In the genomic region with DNA sequence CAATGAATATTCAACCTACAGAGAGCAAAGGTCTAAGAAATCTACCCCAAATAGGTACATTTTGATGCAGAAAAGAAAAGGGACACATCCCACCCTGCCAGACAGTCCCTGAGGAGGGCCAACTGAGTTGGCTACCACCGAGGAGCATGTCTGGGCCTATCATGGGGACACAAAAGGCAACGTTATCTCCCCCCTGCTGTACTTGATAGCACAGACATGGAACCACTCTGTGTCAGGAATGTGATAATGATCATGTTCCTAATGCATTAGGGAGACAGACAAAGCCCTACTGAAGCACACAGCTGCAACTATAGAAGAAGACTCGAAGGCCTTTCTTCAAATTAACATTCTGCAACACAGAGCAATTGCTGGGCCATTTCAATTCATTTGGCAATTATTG, we compare ENCODE assay signal across 19 cellular contexts.
"Had no signal": no experiment of that assay in that cellular context is flagged by ENCODE, and none has a peak within 500 bp of the region (broad histone marks: within the 10 kb centered on the region; RNA-seq: fewer than 3 reads in every experiment).

No MANE protein-coding gene starts in this region.

- DNase-seq: activated CD4-positive, alpha-beta memory T cell treated with anti-CD3 and anti-CD28 coated beads, Interleukin-2, amount 10 ng/mL, durations not matched to agents 7 days and 5 days; activated CD4-positive, alpha-beta T cell treated with anti-CD3 and anti-CD28 coated beads for 1 hour; activated gamma-delta T cell treated with Interleukin-2 at 50 U/mL for 16 hours; activated naive CD8-positive, alpha-beta T cell treated with anti-CD3 and anti-CD28 coated beads, Interleukin-2, amount 10 ng/mL, durations not matched to agents 7 days and 5 days; activated T-cell treated with anti-CD3 and anti-CD28 coated beads, Interleukin-2, amount 50 U/mL, for 48 hours; aorta; heart left ventricle; left lung; ovary; stimulated activated CD4-positive, alpha-beta T cell treated with anti-CD3 and anti-CD28 coated beads, Interleukin-15, amount 100 ng/mL, for 24 hours; stimulated activated CD4-positive, alpha-beta T cell treated with anti-CD3 and anti-CD28 coated beads, Interleukin-4, amount 100 ng/mL, for 24 hours; T-helper 9 cell; testis had no signal

- H3K27me3 ChIP-seq: foreskin keratinocyte, heart left ventricle, left lung, ovary, testis had no signal

- FAIRE-seq: islet of Langerhans, urothelium cell line had no signal

- H3K36me3 Mint-ChIP-seq: activated naive CD8-positive, alpha-beta T cell treated with anti-CD3 and anti-CD28 coated beads, Interleukin-2, amount 10 ng/mL, durations not matched to agents 7 days and 5 days; memory B cell had no signal

- H3K9me3 ChIP-seq: heart left ventricle, left lung, ovary, testis had no signal

- H3K4me3 Mint-ChIP-seq: activated CD4-positive, alpha-beta memory T cell treated with anti-CD3 and anti-CD28 coated beads, Interleukin-2, amount 10 ng/mL, durations not matched to agents 7 days and 5 days; activated naive CD8-positive, alpha-beta T cell treated with anti-CD3 and anti-CD28 coated beads, Interleukin-2, amount 10 ng/mL, durations not matched to agents 7 days and 5 days; memory B cell; nephron; stimulated activated naive CD8-positive, alpha-beta T cell treated with anti-CD3 and anti-CD28 coated beads, Interleukin-15, Interleukin-2, amounts not matched to agents 100 ng/mL and 50 ng/mL, for 24 hours had no signal

- H3K27ac ChIP-seq: foreskin keratinocyte, heart left ventricle, left lung, ovary, testis had no signal

- ATAC-seq: foreskin keratinocyte, heart left ventricle, left lung had no signal

- H3K4me1 Mint-ChIP-seq: activated CD4-positive, alpha-beta memory T cell treated with anti-CD3 and anti-CD28 coated beads, Interleukin-2, amount 10 ng/mL, durations not matched to agents 7 days and 5 days; activated naive CD8-positive, alpha-beta T cell treated with anti-CD3 and anti-CD28 coated beads, Interleukin-2, amount 10 ng/mL, durations not matched to agents 7 days and 5 days; memory B cell had no signal

- H3K4me3 ChIP-seq: heart left ventricle, left lung, ovary, testis had no signal

- H3K36me3 ChIP-seq: heart left ventricle, left lung, ovary had no signal

- H3K4me1 ChIP-seq: heart left ventricle, left lung, testis had no signal

- H3K9me3 Mint-ChIP-seq: activated CD4-positive, alpha-beta memory T cell treated with anti-CD3 and anti-CD28 coated beads, Interleukin-2, amount 10 ng/mL, durations not matched to agents 7 days and 5 days; nephron; stimulated activated naive CD8-positive, alpha-beta T cell treated with anti-CD3 and anti-CD28 coated beads, Interleukin-15, Interleukin-2, amounts not matched to agents 100 ng/mL and 50 ng/mL, for 24 hours had no signal

- H3K27ac Mint-ChIP-seq: activated CD4-positive, alpha-beta memory T cell treated with anti-CD3 and anti-CD28 coated beads, Interleukin-2, amount 10 ng/mL, durations not matched to agents 7 days and 5 days; activated naive CD8-positive, alpha-beta T cell treated with anti-CD3 and anti-CD28 coated beads, Interleukin-2, amount 10 ng/mL, durations not matched to agents 7 days and 5 days; memory B cell; nephron; stimulated activated naive CD8-positive, alpha-beta T cell treated with anti-CD3 and anti-CD28 coated beads, Interleukin-15, Interleukin-2, amounts not matched to agents 100 ng/mL and 50 ng/mL, for 24 hours had no signal
